In the genomic region with DNA sequence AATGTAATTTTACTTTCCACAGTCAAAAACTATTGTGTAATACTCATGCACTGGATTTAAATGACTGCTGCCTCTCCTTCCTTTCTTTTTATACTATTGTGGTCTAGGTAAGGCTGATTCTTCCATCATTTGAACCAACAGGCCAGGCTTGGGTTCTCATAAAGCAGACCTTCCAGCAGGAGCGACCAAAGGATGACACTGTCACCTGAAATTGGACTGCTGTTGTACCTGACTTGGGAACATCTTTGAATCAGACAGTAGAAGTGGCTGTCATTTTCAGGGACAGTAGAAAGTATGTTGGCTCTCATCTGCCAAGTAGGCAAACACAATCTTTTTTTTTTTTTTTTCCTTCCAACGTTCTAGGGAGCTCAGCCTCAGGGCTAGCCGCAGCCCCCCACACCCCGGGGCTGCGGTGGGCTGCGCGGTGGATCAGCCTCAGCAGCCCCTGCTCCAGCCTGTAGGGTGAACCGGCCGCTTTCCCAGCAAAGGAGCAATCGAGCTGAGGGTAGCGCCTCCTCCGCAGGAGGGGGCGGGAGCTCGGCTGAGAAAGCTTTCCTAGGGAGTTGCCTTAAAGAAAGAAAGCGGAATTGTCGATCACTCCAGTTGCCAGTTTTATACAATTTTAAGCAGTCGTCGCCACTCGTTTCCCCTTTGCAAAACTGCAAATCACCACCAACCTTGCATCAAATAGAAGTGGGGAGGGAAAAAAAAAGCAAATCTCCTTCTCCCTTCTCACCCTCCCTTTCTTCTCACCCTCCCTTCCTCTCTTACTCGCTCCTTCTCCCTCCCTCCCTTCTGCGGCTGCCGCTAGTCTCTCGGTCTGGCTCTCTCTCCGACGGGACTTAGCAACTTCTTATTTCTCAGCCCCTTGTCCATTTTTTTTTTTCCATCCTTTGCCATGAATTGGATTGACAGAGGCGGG, we compare ENCODE assay signal across 1 cellular context.
TF ChIP-seq lines count a peak whose summit lies in the region.

A gene (plus strand): TSS at position 807 of the 922 bp plus-strand sequence. CDS start 748 bp downstream, outside the sequence.

TF ChIP-seq in SK-N-SH, 30 proteins besides CTCF, POLR2A, EP300 and RAD21 (continued from another document):
- TF ChIP-seq, protein P1, sequence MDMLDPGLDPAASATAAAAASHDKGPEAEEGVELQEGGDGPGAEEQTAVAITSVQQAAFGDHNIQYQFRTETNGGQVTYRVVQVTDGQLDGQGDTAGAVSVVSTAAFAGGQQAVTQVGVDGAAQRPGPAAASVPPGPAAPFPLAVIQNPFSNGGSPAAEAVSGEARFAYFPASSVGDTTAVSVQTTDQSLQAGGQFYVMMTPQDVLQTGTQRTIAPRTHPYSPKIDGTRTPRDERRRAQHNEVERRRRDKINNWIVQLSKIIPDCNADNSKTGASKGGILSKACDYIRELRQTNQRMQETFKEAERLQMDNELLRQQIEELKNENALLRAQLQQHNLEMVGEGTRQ (IDR thresholded peaks at IDR 0.05; ENCODE audit: borderline replicate concordance, low read depth, low read length): no peak
- TF ChIP-seq SIN3A (IDR thresholded peaks at IDR 0.05; ENCODE audit: borderline replicate concordance, low read depth, low read length) (no peak), SMC3 (IDR thresholded peaks at IDR 0.05; ENCODE audit: low read depth, low read length) (peak; percentile 13; the same call in 1 of the 2 replicates), GABPA (IDR thresholded peaks at IDR 0.05; ENCODE audit: low read depth) (no peak), TEAD4 (IDR thresholded peaks at IDR 0.05; ENCODE audit: borderline replicate concordance, insufficient read depth) (no peak), ELF1 (IDR thresholded peaks at IDR 0.05) (no peak), MXI1 (IDR thresholded peaks at IDR 0.05; ENCODE audit: low read depth, low read length) (0 out of 2 replicates have a peak, but pooled peaks have one; percentile 11), YY1 (IDR thresholded peaks at IDR 0.05; ENCODE audit: low read depth) (no peak; the same call in 1 of the 2 replicates), RXRA (IDR thresholded peaks at IDR 0.05; ENCODE audit: borderline replicate concordance, low read depth) (no peak), EZH2phosphoT487 (IDR thresholded peaks at IDR 0.05; ENCODE audit: borderline replicate concordance, low read depth) (no peak), JUND (IDR thresholded peaks at IDR 0.05) (no peak), RCOR1 (IDR thresholded peaks at IDR 0.05; ENCODE audit: low read length) (no peak), TAF1 (IDR thresholded peaks at IDR 0.05; ENCODE audit: borderline replicate concordance, low read depth, low read length) (peak; percentile 21; the same call in 1 of the 2 replicates), POLR2AphosphoS5 (IDR thresholded peaks at IDR 0.05; ENCODE audit: low read depth, low read length) (no peak), TCF12 (IDR thresholded peaks at IDR 0.05) (no peak)
- TF ChIP-seq, protein P2, sequence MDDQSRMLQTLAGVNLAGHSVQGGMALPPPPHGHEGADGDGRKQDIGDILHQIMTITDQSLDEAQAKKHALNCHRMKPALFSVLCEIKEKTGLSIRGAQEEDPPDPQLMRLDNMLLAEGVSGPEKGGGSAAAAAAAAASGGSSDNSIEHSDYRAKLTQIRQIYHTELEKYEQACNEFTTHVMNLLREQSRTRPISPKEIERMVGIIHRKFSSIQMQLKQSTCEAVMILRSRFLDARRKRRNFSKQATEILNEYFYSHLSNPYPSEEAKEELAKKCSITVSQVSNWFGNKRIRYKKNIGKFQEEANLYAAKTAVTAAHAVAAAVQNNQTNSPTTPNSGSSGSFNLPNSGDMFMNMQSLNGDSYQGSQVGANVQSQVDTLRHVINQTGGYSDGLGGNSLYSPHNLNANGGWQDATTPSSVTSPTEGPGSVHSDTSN (IDR thresholded peaks at IDR 0.05): no peak
- TF ChIP-seq, protein P3, sequence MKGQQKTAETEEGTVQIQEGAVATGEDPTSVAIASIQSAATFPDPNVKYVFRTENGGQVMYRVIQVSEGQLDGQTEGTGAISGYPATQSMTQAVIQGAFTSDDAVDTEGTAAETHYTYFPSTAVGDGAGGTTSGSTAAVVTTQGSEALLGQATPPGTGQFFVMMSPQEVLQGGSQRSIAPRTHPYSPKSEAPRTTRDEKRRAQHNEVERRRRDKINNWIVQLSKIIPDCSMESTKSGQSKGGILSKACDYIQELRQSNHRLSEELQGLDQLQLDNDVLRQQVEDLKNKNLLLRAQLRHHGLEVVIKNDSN (IDR thresholded peaks at IDR 0.05; ENCODE audit: borderline replicate concordance, low read depth): no peak
- TF ChIP-seq, protein P4, sequence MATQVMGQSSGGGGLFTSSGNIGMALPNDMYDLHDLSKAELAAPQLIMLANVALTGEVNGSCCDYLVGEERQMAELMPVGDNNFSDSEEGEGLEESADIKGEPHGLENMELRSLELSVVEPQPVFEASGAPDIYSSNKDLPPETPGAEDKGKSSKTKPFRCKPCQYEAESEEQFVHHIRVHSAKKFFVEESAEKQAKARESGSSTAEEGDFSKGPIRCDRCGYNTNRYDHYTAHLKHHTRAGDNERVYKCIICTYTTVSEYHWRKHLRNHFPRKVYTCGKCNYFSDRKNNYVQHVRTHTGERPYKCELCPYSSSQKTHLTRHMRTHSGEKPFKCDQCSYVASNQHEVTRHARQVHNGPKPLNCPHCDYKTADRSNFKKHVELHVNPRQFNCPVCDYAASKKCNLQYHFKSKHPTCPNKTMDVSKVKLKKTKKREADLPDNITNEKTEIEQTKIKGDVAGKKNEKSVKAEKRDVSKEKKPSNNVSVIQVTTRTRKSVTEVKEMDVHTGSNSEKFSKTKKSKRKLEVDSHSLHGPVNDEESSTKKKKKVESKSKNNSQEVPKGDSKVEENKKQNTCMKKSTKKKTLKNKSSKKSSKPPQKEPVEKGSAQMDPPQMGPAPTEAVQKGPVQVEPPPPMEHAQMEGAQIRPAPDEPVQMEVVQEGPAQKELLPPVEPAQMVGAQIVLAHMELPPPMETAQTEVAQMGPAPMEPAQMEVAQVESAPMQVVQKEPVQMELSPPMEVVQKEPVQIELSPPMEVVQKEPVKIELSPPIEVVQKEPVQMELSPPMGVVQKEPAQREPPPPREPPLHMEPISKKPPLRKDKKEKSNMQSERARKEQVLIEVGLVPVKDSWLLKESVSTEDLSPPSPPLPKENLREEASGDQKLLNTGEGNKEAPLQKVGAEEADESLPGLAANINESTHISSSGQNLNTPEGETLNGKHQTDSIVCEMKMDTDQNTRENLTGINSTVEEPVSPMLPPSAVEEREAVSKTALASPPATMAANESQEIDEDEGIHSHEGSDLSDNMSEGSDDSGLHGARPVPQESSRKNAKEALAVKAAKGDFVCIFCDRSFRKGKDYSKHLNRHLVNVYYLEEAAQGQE (IDR thresholded peaks at IDR 0.05; ENCODE audit: low read depth, low read length): no peak
- TF ChIP-seq, protein P5, sequence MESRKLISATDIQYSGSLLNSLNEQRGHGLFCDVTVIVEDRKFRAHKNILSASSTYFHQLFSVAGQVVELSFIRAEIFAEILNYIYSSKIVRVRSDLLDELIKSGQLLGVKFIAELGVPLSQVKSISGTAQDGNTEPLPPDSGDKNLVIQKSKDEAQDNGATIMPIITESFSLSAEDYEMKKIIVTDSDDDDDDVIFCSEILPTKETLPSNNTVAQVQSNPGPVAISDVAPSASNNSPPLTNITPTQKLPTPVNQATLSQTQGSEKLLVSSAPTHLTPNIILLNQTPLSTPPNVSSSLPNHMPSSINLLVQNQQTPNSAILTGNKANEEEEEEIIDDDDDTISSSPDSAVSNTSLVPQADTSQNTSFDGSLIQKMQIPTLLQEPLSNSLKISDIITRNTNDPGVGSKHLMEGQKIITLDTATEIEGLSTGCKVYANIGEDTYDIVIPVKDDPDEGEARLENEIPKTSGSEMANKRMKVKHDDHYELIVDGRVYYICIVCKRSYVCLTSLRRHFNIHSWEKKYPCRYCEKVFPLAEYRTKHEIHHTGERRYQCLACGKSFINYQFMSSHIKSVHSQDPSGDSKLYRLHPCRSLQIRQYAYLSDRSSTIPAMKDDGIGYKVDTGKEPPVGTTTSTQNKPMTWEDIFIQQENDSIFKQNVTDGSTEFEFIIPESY (IDR thresholded peaks at IDR 0.05; ENCODE audit: borderline replicate concordance, low read depth): no peak
- TF ChIP-seq, protein P6, sequence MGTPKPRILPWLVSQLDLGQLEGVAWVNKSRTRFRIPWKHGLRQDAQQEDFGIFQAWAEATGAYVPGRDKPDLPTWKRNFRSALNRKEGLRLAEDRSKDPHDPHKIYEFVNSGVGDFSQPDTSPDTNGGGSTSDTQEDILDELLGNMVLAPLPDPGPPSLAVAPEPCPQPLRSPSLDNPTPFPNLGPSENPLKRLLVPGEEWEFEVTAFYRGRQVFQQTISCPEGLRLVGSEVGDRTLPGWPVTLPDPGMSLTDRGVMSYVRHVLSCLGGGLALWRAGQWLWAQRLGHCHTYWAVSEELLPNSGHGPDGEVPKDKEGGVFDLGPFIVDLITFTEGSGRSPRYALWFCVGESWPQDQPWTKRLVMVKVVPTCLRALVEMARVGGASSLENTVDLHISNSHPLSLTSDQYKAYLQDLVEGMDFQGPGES (IDR thresholded peaks at IDR 0.05; ENCODE audit: low read depth, low read length): no peak
- TF ChIP-seq, protein P7, sequence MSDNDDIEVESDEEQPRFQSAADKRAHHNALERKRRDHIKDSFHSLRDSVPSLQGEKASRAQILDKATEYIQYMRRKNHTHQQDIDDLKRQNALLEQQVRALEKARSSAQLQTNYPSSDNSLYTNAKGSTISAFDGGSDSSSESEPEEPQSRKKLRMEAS (IDR thresholded peaks at IDR 0.05; ENCODE audit: low read depth): no peak
TF ChIP-seq in SK-N-SH: peak in this region for 3.
